8 cellular contexts compared by ENCODE assay signal in genomic region chr3:9316881-9317341, GRCh38. TPM values are rescaled to one million over a fixed set of nuclear protein-coding genes. Genes with fewer than 3 reads are reported as not detected.
DNase-seq lines count a peak whose midpoint lies in the region; ATAC-seq and TF ChIP-seq lines count a peak whose summit lies in the region.

No MANE protein-coding gene starts in this region.

- WGBS in thyroid gland, 2 donors = 56 to 68% methylated on average over 12 of the region's 12 CpGs

- peak overlapping the region; percentile 28 for H3K9ac ChIP-seq in NT2/D1 (ENCODE audit: insufficient read length, low read depth)

- H3K27me3 ChIP-seq in NT2/D1 (ENCODE audit: insufficient read depth, insufficient read length) (no peaks in the 10 kb centered on the region), thyroid gland (no peaks in the 10 kb centered on the region)

- H3K27ac ChIP-seq in epithelial cell of prostate = peak overlapping the region; percentile 2
- peak overlapping the region in 2 of 3 donors; percentile 4 to 25 for H3K27ac ChIP-seq in thyroid gland

- H3K9me3 Mint-ChIP-seq in activated CD8-positive, alpha-beta memory T cell treated with anti-CD3 and anti-CD28 coated beads, Interleukin-2, amount 10 ng/mL, durations not matched to agents 7 days and 5 days (ENCODE audit: low read depth) = no peaks in the 10 kb centered on the region
- H3K9me3 Mint-ChIP-seq in activated naive CD4-positive, alpha-beta T cell treated with anti-CD3 and anti-CD28 coated beads, Interleukin-2, amount 10 ng/mL, durations not matched to agents 7 days and 5 days = no peaks in the 10 kb centered on the region

- no peaks in the 10 kb centered on the region for H3K4me1 Mint-ChIP-seq in activated CD8-positive, alpha-beta memory T cell treated with anti-CD3 and anti-CD28 coated beads, Interleukin-2, amount 10 ng/mL, durations not matched to agents 7 days and 5 days
- no peaks in the 10 kb centered on the region for H3K4me1 Mint-ChIP-seq in activated naive CD4-positive, alpha-beta T cell treated with anti-CD3 and anti-CD28 coated beads, Interleukin-2, amount 10 ng/mL, durations not matched to agents 7 days and 5 days

- H3K27ac Mint-ChIP-seq in activated CD8-positive, alpha-beta memory T cell treated with anti-CD3 and anti-CD28 coated beads, Interleukin-2, amount 10 ng/mL, durations not matched to agents 7 days and 5 days = no peak overlapping the region
- H3K27ac Mint-ChIP-seq in activated naive CD4-positive, alpha-beta T cell treated with anti-CD3 and anti-CD28 coated beads, Interleukin-2, amount 10 ng/mL, durations not matched to agents 7 days and 5 days = no peak overlapping the region

- DNase-seq in NT2/D1 (ENCODE audit: low read depth, low spot score) (peak; percentile 69), epithelial cell of prostate (ENCODE audit: low read depth, low spot score) (no peak), midbrain (lab: John Stamatoyannopoulos, UW) (peak; percentile 72), thyroid gland (no peak), NCI-H1048 (lab: John Stamatoyannopoulos, UW) (no peak)
- DNase-seq in activated CD8-positive, alpha-beta memory T cell treated with anti-CD3 and anti-CD28 coated beads, Interleukin-2, amount 10 ng/mL, durations not matched to agents 7 days and 5 days = no peak
- no peak for DNase-seq in activated naive CD4-positive, alpha-beta T cell treated with anti-CD3 and anti-CD28 coated beads, Interleukin-2, amount 10 ng/mL, durations not matched to agents 7 days and 5 days

- CTCF ChIA-PET in activated CD8-positive, alpha-beta memory T cell treated with anti-CD3 and anti-CD28 coated beads, Interleukin-2, amount 10 ng/mL, durations not matched to agents 7 days and 5 days (lab: Charles Lee) = interaction anchor here (0.7 to 0.8 kb wide), 2 partner anchors 14 to 15 kb away, joined by 3 to 4 read pairs; no protein-coding TSS in a partner anchor
- CTCF ChIA-PET in activated naive CD4-positive, alpha-beta T cell treated with anti-CD3 and anti-CD28 coated beads, Interleukin-2, amount 10 ng/mL, durations not matched to agents 7 days and 5 days (lab: Charles Lee) = interaction anchor here (1.0 kb wide), 1 partner anchor 14 kb away, joined by 3 read pairs; no protein-coding TSS in a partner anchor

- no peak overlapping the region for H3K4me3 ChIP-seq in NT2/D1 (ENCODE audit: insufficient read length, low read depth)
- no peak overlapping the region for H3K4me3 ChIP-seq in thyroid gland (replicated peaks in 1 of 3)

- H3K4me3 Mint-ChIP-seq in activated CD8-positive, alpha-beta memory T cell treated with anti-CD3 and anti-CD28 coated beads, Interleukin-2, amount 10 ng/mL, durations not matched to agents 7 days and 5 days = no peak overlapping the region
- no peak overlapping the region for H3K4me3 Mint-ChIP-seq in activated naive CD4-positive, alpha-beta T cell treated with anti-CD3 and anti-CD28 coated beads, Interleukin-2, amount 10 ng/mL, durations not matched to agents 7 days and 5 days

- peaks cover 2% of the 10 kb centered on the region for H3K27me3 Mint-ChIP-seq in activated CD8-positive, alpha-beta memory T cell treated with anti-CD3 and anti-CD28 coated beads, Interleukin-2, amount 10 ng/mL, durations not matched to agents 7 days and 5 days
- H3K27me3 Mint-ChIP-seq in activated naive CD4-positive, alpha-beta T cell treated with anti-CD3 and anti-CD28 coated beads, Interleukin-2, amount 10 ng/mL, durations not matched to agents 7 days and 5 days = peaks cover 10% of the 10 kb centered on the region

- H3K36me3 ChIP-seq in NT2/D1 (ENCODE audit: insufficient read depth, insufficient read length, low read length) = no peaks in the 10 kb centered on the region
- no peaks in the 10 kb centered on the region for H3K36me3 ChIP-seq in thyroid gland

- ATAC-seq in activated CD8-positive, alpha-beta memory T cell treated with anti-CD3 and anti-CD28 coated beads, Interleukin-2, amount 10 ng/mL, durations not matched to agents 7 days and 5 days = no peak
- no peak for ATAC-seq in GM18870 (IDR thresholded peaks at IDR 0.05; ENCODE audit: unreplicated experiment)

- no peaks in the 10 kb centered on the region for H3K9me3 ChIP-seq in NT2/D1 (ENCODE audit: insufficient read depth, low read length)
- no peaks in the 10 kb centered on the region for H3K9me3 ChIP-seq in thyroid gland

- no peaks in the 10 kb centered on the region for H3K36me3 Mint-ChIP-seq in activated CD8-positive, alpha-beta memory T cell treated with anti-CD3 and anti-CD28 coated beads, Interleukin-2, amount 10 ng/mL, durations not matched to agents 7 days and 5 days
- H3K36me3 Mint-ChIP-seq in activated naive CD4-positive, alpha-beta T cell treated with anti-CD3 and anti-CD28 coated beads, Interleukin-2, amount 10 ng/mL, durations not matched to agents 7 days and 5 days = no peaks in the 10 kb centered on the region

- TF ChIP-seq CTCF in thyroid gland (IDR thresholded peaks at IDR 0.05) = no peak

- peaks cover 9% of the 10 kb centered on the region for H3K4me1 ChIP-seq in NT2/D1 (ENCODE audit: insufficient read depth, insufficient read length)
- peaks cover 0 to 4% of the 10 kb centered on the region in 2 donors for H3K4me1 ChIP-seq in thyroid gland

- no peak for TF ChIP-seq POLR2A in thyroid gland (IDR thresholded peaks at IDR 0.05)

- intact Hi-C loops in thyroid gland (cut with DNase I) = no loop called here

RNA-seq across cellular contexts. Expression of gene THUMPD3, which starts 45.9 kb away (rescaled TPM):
- total RNA-seq in thyroid gland = 10 to 100 TPM; 31.8 to 42.3 (median 34.5) TPM
- total RNA-seq in activated CD8-positive, alpha-beta memory T cell treated with anti-CD3 and anti-CD28 coated beads, Interleukin-2, amount 10 ng/mL, durations not matched to agents 7 days and 5 days = 10 to 100 TPM; 46.1 to 52.0 TPM

Comparison
In these comparisons a context has a peak if more than half of its experiments do, and no peak if none do; other contexts are left out.
1. DNase-seq: peak in NT2/D1 (single experiment) and midbrain (single experiment); none in epithelial cell of prostate (single experiment), thyroid gland (0 of 2), activated CD8-positive, alpha-beta memory T cell treated with anti-CD3 and anti-CD28 coated beads, Interleukin-2, amount 10 ng/mL, durations not matched to agents 7 days and 5 days (single experiment), NCI-H1048 (single experiment) and activated naive CD4-positive, alpha-beta T cell treated with anti-CD3 and anti-CD28 coated beads, Interleukin-2, amount 10 ng/mL, durations not matched to agents 7 days and 5 days (single experiment).